9 cellular contexts compared by ENCODE assay signal in genomic region chr16:86567701-86568571, GRCh38. TPM values are rescaled to one million over a fixed set of nuclear protein-coding genes. Genes with fewer than 3 reads are reported as not detected.
A peak's percentile ranks its signal among the peaks of the same experiment; 100 is the strongest.
DNase-seq lines count a peak whose midpoint lies in the region; ATAC-seq, FAIRE-seq and TF ChIP-seq lines count a peak whose summit lies in the region.
"Had no signal": no experiment of that assay in that cellular context is flagged by ENCODE, and none has a peak within 500 bp of the region (broad histone marks: within the 10 kb centered on the region; RNA-seq: fewer than 3 reads in every experiment).

No MANE protein-coding gene starts in this region.

- peak overlapping the region; percentile 56 to 67 for H3K4me2 ChIP-seq in H1 (ENCODE audit: insufficient read depth in 1 of 2, low read depth in 2 of 2, low read length in 2 of 2)

- H3K56ac ChIP-seq in H1 (replicated peaks; ENCODE audit: insufficient read length, low read depth, low read length), result no peak overlapping the region

- peaks cover 9 to 35% (median 19%) of the 10 kb centered on the region in 4 experiments for H3K4me1 ChIP-seq in H1 (replicated peaks in 1 of 4; ENCODE audit: control insufficient read depth in 3 of 4, insufficient read depth in 4 of 4, low read length in 3 of 4)

- H2AFZ ChIP-seq in H1 (ENCODE audit: low read length), result no peak overlapping the region

- H3K4me1 Mint-ChIP-seq in memory B cell (peaks cover 7% of the 10 kb centered on the region), CD14-positive monocyte (peaks cover 22% of the 10 kb centered on the region)

- H3K36me3 Mint-ChIP-seq in memory B cell, result no peaks in the 10 kb centered on the region
- peaks cover 0 to 3% of the 10 kb centered on the region in 2 donors for H3K36me3 Mint-ChIP-seq in CD14-positive monocyte

- peak in 1 of 2 experiments; percentile 20; a peak in 1 of 4 replicates for TF ChIP-seq RAD21 in H1 (IDR thresholded peaks at IDR 0.05 in 1 of 2, conservative IDR thresholded peaks at IDR 0.05 in 1 of 2; ENCODE audit: low read depth in 2 of 2, low read length in 2 of 2)

- H3K27me3 Mint-ChIP-seq in memory B cell (peaks cover 16% of the 10 kb centered on the region), CD14-positive monocyte (ENCODE audit: low read depth in 3 of 3) (peaks cover 73 to 90% (median 79%) of the 10 kb centered on the region in 3 donors)

- POLR2A ChIA-PET in H1 (lab: Charles Lee; ENCODE audit: partially characterized antibody), result no interaction called here

- H3K9me3 ChIP-seq in H1 (ENCODE audit: insufficient read depth in 2 of 2, low read depth in 1 of 2, low read length in 1 of 2), result no peaks in the 10 kb centered on the region; a peak in 1 of 4 replicates

- H2BK20ac ChIP-seq in H1 (ENCODE audit: low read length), result no peak overlapping the region

- H4K20me1 ChIP-seq in H1 (replicated peaks in 1 of 2; ENCODE audit: control insufficient read depth in 1 of 2, insufficient read depth in 2 of 2, low read length in 2 of 2), result peaks cover 9 to 17% of the 10 kb centered on the region in 2 experiments

- no peak overlapping the region for H3K9ac ChIP-seq in H1 (replicated peaks in 1 of 4; ENCODE audit: extremely low read depth in 1 of 4, low read depth in 3 of 4, low read length in 3 of 4)

- no peak overlapping the region for H2AK5ac ChIP-seq in H1 (ENCODE audit: low read depth, low read length)

- H2BK12ac ChIP-seq in H1 (ENCODE audit: low read depth, low read length), result no peak overlapping the region

- WGBS in H1 (ENCODE audit: extremely low coverage in 1 of 2, insufficient coverage in 1 of 2, insufficient read length in 1 of 2, insufficient replicate concordance in 2 of 2, low coverage in 1 of 2, low lambda C conversion rate in 2 of 2, missing lambda C conversion rate in 1 of 2), 2 experiments, result 2% methylated on average over 79 of the region's 115 CpGs; no CpG with 5 or more reads in 1 of the 2 experiments

- peaks cover 0 to 10% (median 0%) of the 10 kb centered on the region in 4 experiments; a peak in 1 of 8 replicates for H3K36me3 ChIP-seq in H1 (ENCODE audit: control insufficient read depth in 2 of 4, insufficient read depth in 4 of 4, low read length in 3 of 4)

- peak overlapping the region; percentile 57; the same call in 1 of the 2 replicates for H4K8ac ChIP-seq in H1 (ENCODE audit: extremely low read depth, insufficient read depth, low read length)

- H4K91ac ChIP-seq in H1 (replicated peaks; ENCODE audit: insufficient read length, low read length), result no peak overlapping the region

- peaks cover 2% of the 10 kb centered on the region; the same call in 1 of the 2 replicates for H3K23me2 ChIP-seq in H1 (ENCODE audit: low read depth, low read length)

- H3K18ac ChIP-seq in H1 (ENCODE audit: extremely low read depth, low read length), result no peak overlapping the region

- H3K23ac ChIP-seq in H1 (ENCODE audit: insufficient read length), result no peak overlapping the region

- H3K79me2 ChIP-seq in H1 (ENCODE audit: control insufficient read depth in 1 of 2, insufficient read depth in 2 of 2, low read length in 2 of 2), result no peaks in the 10 kb centered on the region

- no peaks in the 10 kb centered on the region for H3K79me1 ChIP-seq in H1 (ENCODE audit: low read depth, low read length)

- intact Hi-C loops in Right ventricle myocardium inferior (cut with DNase I), result loop anchor here (5.0 kb wide), 1 partner anchor 194 kb away; no protein-coding TSS in a partner anchor
- intact Hi-C loops in cardiac septum (cut with DNase I), result no loop called here
- intact Hi-C loops in CD14-positive monocyte (cut with micrococcal nuclease), result no loop called here

- no peak for DNase-seq in Right ventricle myocardium inferior (ENCODE audit: missing footprints)
- DNase-seq in cardiac septum (ENCODE audit: low spot score), result no peak
- DNase-seq in H1 (ENCODE audit: low read depth in 1 of 2, low spot score in 2 of 2), result peak in 1 of 2 experiments; percentile 75
- peak in 1 of 2 donors; percentile 40 for DNase-seq in memory B cell (ENCODE audit: low spot score in 2 of 2)
- no peak for DNase-seq in T-helper 9 cell
- DNase-seq in CD14-positive monocyte (ENCODE audit: low spot score), result no peak
- no peak for DNase-seq in hippocampal formation (lab: John Stamatoyannopoulos, UW)

- CTCF ChIA-PET in H1 (lab: Charles Lee; ENCODE audit: partially characterized antibody), result interaction anchor here (1.0 to 1.4 kb wide), 2 partner anchors 492 to 495 kb away, joined by 3 read pairs; no protein-coding TSS in a partner anchor

- H2BK5ac ChIP-seq in H1 (ENCODE audit: low read depth, low read length), result no peak overlapping the region

- H2BK15ac ChIP-seq in H1 (ENCODE audit: low read length), result no peak overlapping the region

- no peaks in the 10 kb centered on the region for H3K9me3 Mint-ChIP-seq in memory B cell
- peaks cover 0 to 13% (median 0%) of the 10 kb centered on the region in 7 donors for H3K9me3 Mint-ChIP-seq in CD14-positive monocyte

- H2BK120ac ChIP-seq in H1 (replicated peaks; ENCODE audit: low read depth, low read length), result no peak overlapping the region

- H3K27ac Mint-ChIP-seq in memory B cell (no peak overlapping the region), CD14-positive monocyte (no peak overlapping the region)

- H4K5ac ChIP-seq in H1 (ENCODE audit: insufficient read length, low read depth, low read length), result no peak overlapping the region

- H3K27me3 ChIP-seq in H1 (replicated peaks in 1 of 4; ENCODE audit: control insufficient read depth in 3 of 4, extremely low read depth in 1 of 4, insufficient read depth in 3 of 4, low read length in 3 of 4), result peaks cover 79 to 96% (median 88%) of the 10 kb centered on the region in 4 experiments

- no peak overlapping the region for H3K14ac ChIP-seq in H1 (ENCODE audit: insufficient read length)

- H3K4me3 Mint-ChIP-seq in memory B cell (peak overlapping the region; percentile 4), CD14-positive monocyte (peak overlapping the region in 1 of 2 donors; percentile 73)

- TF ChIP-seq CTCF in H1 (IDR thresholded peaks at IDR 0.05; ENCODE audit: control extremely low read depth in 1 of 3, insufficient read depth in 1 of 3, low read depth in 1 of 3, low read length in 3 of 3) (no peak), CD14-positive monocyte (IDR thresholded peaks at IDR 0.05) (no peak)

- H3K27ac ChIP-seq in H1 (ENCODE audit: low read depth, low read length), result no peak overlapping the region

- H3K4ac ChIP-seq in H1 (replicated peaks; ENCODE audit: insufficient read length, low read depth, low read length), result no peak overlapping the region

- H3K4me3 ChIP-seq in H1 (ENCODE audit: extremely low read depth in 1 of 4, insufficient read depth in 2 of 4, low read depth in 3 of 4, low read length in 4 of 4), result peak overlapping the region in 2 of 4 experiments; percentile 30 to 60; a peak in 3 of 8 replicates

- ATAC-seq in Right ventricle myocardium inferior, result peak; percentile 45
- no peak for ATAC-seq in memory B cell (ENCODE audit: low read depth)
- ATAC-seq in HG03432 (IDR thresholded peaks at IDR 0.05; ENCODE audit: unreplicated experiment), result no peak

- no peak for FAIRE-seq in H1 (lab: Jason Lieb, UNC)
- FAIRE-seq: islet of Langerhans had no signal

- no peak for TF ChIP-seq EP300 in H1 (IDR thresholded peaks at IDR 0.05; ENCODE audit: borderline replicate concordance in 1 of 2, low read depth in 2 of 2, low read length in 2 of 2)

- TF ChIP-seq POLR2A in H1 (IDR thresholded peaks at IDR 0.05; ENCODE audit: control extremely low read depth in 1 of 2, low read depth in 2 of 2, low read length in 2 of 2), result no peak

RNA-seq across cellular contexts. Expression of gene FOXC2, which starts 1.3 kb away (rescaled TPM):
- total RNA-seq in Right ventricle myocardium inferior (1.4 TPM), cardiac septum (2.6 TPM)
- 0.09 and 0.11 TPM in 2 replicates for total RNA-seq in H1 (2021; fragmentation: NEBNext Ultra II Directional; extraction: Animal tissue kit (Norgen Biotek cat#: 25700))
- polyA plus RNA-seq in H1 (2011; rRNA removed) (not detected in 2 replicates), CD14-positive monocyte (not detected)
- not detected for polyA plus RNA-seq in H1 (2011; cell fraction: cytosol; rRNA removed)
- not detected for polyA plus RNA-seq in H1 (2011; cell fraction: nucleus; rRNA removed)
- 0.08 TPM in 1 of 4 replicates, not detected in the others for polyA plus RNA-seq in H1 (2012, experiment 1 of 2)
- 0.12 TPM for polyA plus RNA-seq in H1 (2012, experiment 2 of 2)
- polyA plus RNA-seq in H1 (2013, experiment 1 of 2), result 0.34 TPM
- 0.22 TPM for polyA plus RNA-seq in H1 (2013, experiment 2 of 2)
- polyA minus RNA-seq in H1 (2011; rRNA and poly(A)+ RNA removed), result not detected in 2 replicates
- polyA minus RNA-seq in H1 (2011; cell fraction: cytosol; rRNA and poly(A)+ RNA removed), result not detected
- polyA minus RNA-seq in H1 (2011; cell fraction: nucleus; rRNA and poly(A)+ RNA removed), result not detected

RNA-seq across cellular contexts. Expression of gene FOXL1, which starts 10.4 kb away (rescaled TPM):
- total RNA-seq in Right ventricle myocardium inferior, result 0.60 TPM
- total RNA-seq in cardiac septum, result 1.2 TPM
- total RNA-seq in H1 (2021; fragmentation: NEBNext Ultra II Directional; extraction: Animal tissue kit (Norgen Biotek cat#: 25700)), result 0.29 TPM in 1 of 2 replicates, not detected in the other
- 0.03 and 0.09 TPM in 2 replicates for polyA plus RNA-seq in H1 (2011; rRNA removed)
- 0.05 TPM for polyA plus RNA-seq in H1 (2011; cell fraction: cytosol; rRNA removed)
- polyA plus RNA-seq in H1 (2011; cell fraction: nucleus; rRNA removed), result 0.03 TPM
- 0.12 TPM in 1 of 4 replicates, not detected in the others for polyA plus RNA-seq in H1 (2012, experiment 1 of 2)
- not detected for polyA plus RNA-seq in H1 (2012, experiment 2 of 2)
- 0.22 TPM for polyA plus RNA-seq in H1 (2013, experiment 1 of 2)
- polyA plus RNA-seq in H1 (2013, experiment 2 of 2), result 0.17 TPM
- polyA minus RNA-seq in H1 (2011; rRNA and poly(A)+ RNA removed), result not detected in 2 replicates
- polyA minus RNA-seq in H1 (2011; cell fraction: cytosol; rRNA and poly(A)+ RNA removed), result 0.37 TPM
- polyA minus RNA-seq in H1 (2011; cell fraction: nucleus; rRNA and poly(A)+ RNA removed), result 0.40 TPM
- not detected for polyA plus RNA-seq in CD14-positive monocyte

RNA-seq across cellular contexts. Expression of gene MTHFSD, which starts 12.9 kb away (rescaled TPM):
- total RNA-seq in Right ventricle myocardium inferior, result 10.0 TPM
- total RNA-seq in cardiac septum, result 12.2 TPM
- 9.8 and 10.8 TPM in 2 replicates for total RNA-seq in H1 (2021; fragmentation: NEBNext Ultra II Directional; extraction: Animal tissue kit (Norgen Biotek cat#: 25700))
- polyA plus RNA-seq in H1 (2011; rRNA removed), result 7.1 and 11.0 TPM in 2 replicates
- 11.7 TPM for polyA plus RNA-seq in H1 (2011; cell fraction: cytosol; rRNA removed)
- 29.4 TPM for polyA plus RNA-seq in H1 (2011; cell fraction: nucleus; rRNA removed)
- 6.1 to 7.9 TPM (median 6.5 TPM) in 4 replicates for polyA plus RNA-seq in H1 (2012, experiment 1 of 2)
- polyA plus RNA-seq in H1 (2012, experiment 2 of 2), result 3.8 TPM
- 7.4 TPM for polyA plus RNA-seq in H1 (2013, experiment 1 of 2)
- 6.7 TPM for polyA plus RNA-seq in H1 (2013, experiment 2 of 2)
- 16.0 and 19.1 TPM in 2 replicates for polyA minus RNA-seq in H1 (2011; rRNA and poly(A)+ RNA removed)
- polyA minus RNA-seq in H1 (2011; cell fraction: cytosol; rRNA and poly(A)+ RNA removed), result 10.1 TPM
- polyA minus RNA-seq in H1 (2011; cell fraction: nucleus; rRNA and poly(A)+ RNA removed), result 36.2 TPM
- 10 to 100 TPM in 1 of 2 donors, 1 to 10 TPM in 1; 7.2 to 11.7 TPM for polyA plus RNA-seq in CD14-positive monocyte

RNA-seq across cellular contexts. Expression of gene FOXF1, which starts 57.6 kb away (rescaled TPM):
- total RNA-seq in Right ventricle myocardium inferior, result 0.05 TPM
- 0.16 TPM for total RNA-seq in cardiac septum
- total RNA-seq in H1 (2021; fragmentation: NEBNext Ultra II Directional; extraction: Animal tissue kit (Norgen Biotek cat#: 25700)), result not detected in 2 replicates
- 0.02 TPM in 1 of 2 replicates, not detected in the other for polyA plus RNA-seq in H1 (2011; rRNA removed)
- polyA plus RNA-seq in H1 (2011; cell fraction: cytosol; rRNA removed), result not detected
- polyA plus RNA-seq in H1 (2011; cell fraction: nucleus; rRNA removed), result not detected
- not detected in 4 replicates for polyA plus RNA-seq in H1 (2012, experiment 1 of 2)
- not detected for polyA plus RNA-seq in H1 (2012, experiment 2 of 2)
- 0.02 TPM for polyA plus RNA-seq in H1 (2013, experiment 1 of 2)
- 0.04 TPM for polyA plus RNA-seq in H1 (2013, experiment 2 of 2)
- polyA minus RNA-seq in H1 (2011; rRNA and poly(A)+ RNA removed), result not detected in 2 replicates
- not detected for polyA minus RNA-seq in H1 (2011; cell fraction: cytosol; rRNA and poly(A)+ RNA removed)
- not detected for polyA minus RNA-seq in H1 (2011; cell fraction: nucleus; rRNA and poly(A)+ RNA removed)
- not detected for polyA plus RNA-seq in CD14-positive monocyte
